In genomic region chr1:156860639-156861423, GRCh38 we compare ENCODE assay signal across 1 cellular context.
TF ChIP-seq lines count a peak whose summit lies in the region.

NTRK1 (plus strand) TSS chr1:156860865; CDS start chr1:156860935, 70 bp downstream.

TF ChIP-seq in K562, 482 proteins besides CTCF, POLR2A, EP300 and RAD21 (continued from another document):
- TF ChIP-seq E2F6 (IDR thresholded peaks at IDR 0.05; ENCODE audit: borderline replicate concordance in 1 of 2, extremely low read depth in 1 of 2, insufficient read depth in 1 of 2, insufficient read length in 1 of 2, low read depth in 1 of 2, low read length in 1 of 2, poor library complexity in 1 of 2, severe bottlenecking in 1 of 2) (peak; percentile 72 to 94), HNRNPK (IDR thresholded peaks at IDR 0.05; ENCODE audit: low read depth, low read length, poor library complexity, severe bottlenecking) (peak; percentile 23), MNT (conservative IDR thresholded peaks at IDR 0.05) (peak in 1 of 2 experiments; percentile 76; a peak in 3 of 4 replicates), SLC30A9 (CRISPR knock-in tag; IDR thresholded peaks at IDR 0.05) (no peak), ZNF699 (CRISPR knock-in tag; IDR thresholded peaks at IDR 0.05; ENCODE audit: insufficient replicate concordance) (no peak), HBP1 (CRISPR knock-in tag; IDR thresholded peaks at IDR 0.05) (no peak), ZNF707 (CRISPR knock-in tag; conservative IDR thresholded peaks at IDR 0.05) (no peak), SAP30 (IDR thresholded peaks at IDR 0.05; ENCODE audit: borderline replicate concordance, insufficient read depth, low read depth, low read length, poor library complexity, severe bottlenecking) (peak; percentile 40), MYC (IDR thresholded peaks at IDR 0.05; ENCODE audit: low read depth, low read length) (peak; percentile 77), MYC (CRISPR knock-in tag; IDR thresholded peaks at IDR 0.05; ENCODE audit: borderline replicate concordance, low read depth) (no peak), CEBPZ (IDR thresholded peaks at IDR 0.05; ENCODE audit: borderline replicate concordance, low read depth, low read length) (no peak), POU5F1 (IDR thresholded peaks at IDR 0.05; ENCODE audit: borderline replicate concordance, low read depth, low read length, partially characterized antibody) (no peak), L3MBTL2 (IDR thresholded peaks at IDR 0.05) (peak; percentile 86), POLR2G (IDR thresholded peaks at IDR 0.05; ENCODE audit: low read depth, low read length) (peak; percentile 71), LEF1 (IDR thresholded peaks at IDR 0.05) (no peak), LARP7 (IDR thresholded peaks at IDR 0.05) (no peak), HNRNPL (IDR thresholded peaks at IDR 0.05; ENCODE audit: low read depth, low read length) (0 out of 2 replicates have a peak, but pooled peaks have one; percentile 78), ZBTB7A (IDR thresholded peaks at IDR 0.05; ENCODE audit: borderline replicate concordance, control insufficient read depth, low read depth, low read length) (peak; percentile 61; the same call in 1 of the 2 replicates), POLR2AphosphoS2 (IDR thresholded peaks at IDR 0.05; ENCODE audit: low read length) (no peak), ATF2 (CRISPR knock-in tag; IDR thresholded peaks at IDR 0.05) (0 out of 2 replicates have a peak, but pooled peaks have one; percentile 56), MXD1 (CRISPR knock-in tag; IDR thresholded peaks at IDR 0.05; ENCODE audit: borderline replicate concordance, poor library complexity, severe bottlenecking) (peak; percentile 55), VEZF1 (CRISPR knock-in tag; IDR thresholded peaks at IDR 0.05) (peak; percentile 86), ATF1 (CRISPR knock-in tag; IDR thresholded peaks at IDR 0.05) (no peak), ATF1 (tag; IDR thresholded peaks at IDR 0.05) (0 out of 2 replicates have a peak, but pooled peaks have one; percentile 2), TEAD1 (CRISPR knock-in tag; IDR thresholded peaks at IDR 0.05) (0 out of 4 replicates have a peak, but pooled peaks of 1 of the 2 experiments have one; percentile 21), BHLHE40 (IDR thresholded peaks at IDR 0.05; ENCODE audit: low read length) (peak; percentile 41; the same call in 1 of the 2 replicates), FOXP1 (CRISPR knock-in tag; IDR thresholded peaks at IDR 0.05) (peak; percentile 60; the same call in 1 of the 2 replicates), RBFOX2 (IDR thresholded peaks at IDR 0.05; ENCODE audit: low read depth, low read length) (peak; percentile 59), MAX (CRISPR knock-in tag; IDR thresholded peaks at IDR 0.05) (peak; percentile 80), MAZ (CRISPR knock-in tag; conservative IDR thresholded peaks at IDR 0.05 in 1 of 2, IDR thresholded peaks at IDR 0.05 in 1 of 2) (peak in 1 of 2 experiments; percentile 9; a peak in 1 of 4 replicates)
